ENCODE assay signal across 30 cellular contexts in genomic region chr12:78306236-78306635, GRCh38.
"Had no signal": no experiment of that assay in that cellular context is flagged by ENCODE, and none has a peak within 500 bp of the region (broad histone marks: within the 10 kb centered on the region; RNA-seq: fewer than 3 reads in every experiment).

No MANE protein-coding gene starts in this region.

- H3K4me1 ChIP-seq: adrenal gland, ascending aorta, body of pancreas, breast epithelium had no signal

- H3K27ac ChIP-seq: adrenal gland, ascending aorta, body of pancreas, brain microvascular endothelial cell, breast epithelium, cardiac muscle cell had no signal

- H3K36me3 ChIP-seq: adrenal gland, ascending aorta, brain microvascular endothelial cell, breast epithelium, cardiac muscle cell had no signal

- ATAC-seq: activated naive CD4-positive, alpha-beta T cell treated with anti-CD3 and anti-CD28 coated beads, Interleukin-2, amount 50 U/mL, for 72 hours; activated naive CD8-positive, alpha-beta T cell treated with anti-CD3 and anti-CD28 coated beads, Interleukin-2, amount 50 U/mL, for 24 hours; activated T-cell treated with anti-CD3 and anti-CD28 coated beads, Interleukin-2, amount 50 U/mL, for 4 hours; activated T-cell treated with anti-CD3 and anti-CD28 coated beads, Interleukin-2, amount 50 U/mL, for 72 hours; activated T-helper 17 cell treated with anti-CD3 and anti-CD28 coated beads, Interleukin-2, amount 50 U/mL, for 72 hours; body of pancreas had no signal

- H3K27me3 ChIP-seq: adrenal gland, ascending aorta, body of pancreas, brain microvascular endothelial cell, breast epithelium, cardiac muscle cell had no signal

- DNase-seq: activated effector memory CD4-positive, alpha-beta T cell treated with anti-CD3 and anti-CD28 coated beads, Interleukin-2, amount 50 U/mL, for 16 hours; activated effector memory CD4-positive, alpha-beta T cell treated with Interleukin-2 at 50 U/mL for 16 hours; activated gamma-delta T cell; activated gamma-delta T cell treated with Interleukin-2 at 50 U/mL for 16 hours; activated naive CD4-positive, alpha-beta T cell; activated naive CD4-positive, alpha-beta T cell treated with anti-CD3 and anti-CD28 coated beads for 36 hours; activated naive CD4-positive, alpha-beta T cell treated with anti-CD3 and anti-CD28 coated beads, Interleukin-2, amount 10 ng/mL, durations not matched to agents 7 days and 5 days; activated naive CD4-positive, alpha-beta T cell treated with anti-CD3 and anti-CD28 coated beads, Interleukin-2, amount 50 U/mL, for 16 hours; activated naive CD4-positive, alpha-beta T cell treated with Interleukin-2 at 50 U/mL for 16 hours; activated naive CD8-positive, alpha-beta T cell treated with anti-CD3 and anti-CD28 coated beads for 36 hours; activated naive CD8-positive, alpha-beta T cell treated with anti-CD3 and anti-CD28 coated beads, Interleukin-2, amount 10 ng/mL, durations not matched to agents 7 days and 5 days; activated naive CD8-positive, alpha-beta T cell treated with anti-CD3 and anti-CD28 coated beads, Interleukin-2, amount 50 U/mL, for 24 hours; activated T-cell treated with anti-CD3 and anti-CD28 coated beads, Interleukin-2, amount 50 U/mL, for 4 hours; activated T-cell treated with anti-CD3 and anti-CD28 coated beads, Interleukin-2, amount 50 U/mL, for 48 hours; activated T-cell treated with anti-CD3 and anti-CD28 coated beads, Interleukin-2, amount 50 U/mL, for 72 hours; adrenal gland; amniotic stem cell; amygdala; anterior cingulate cortex; aorta; body of pancreas; brain microvascular endothelial cell; caudate nucleus; central memory CD4-positive, alpha-beta T cell; cerebellar nuclear complex had no signal

- H3K4me3 ChIP-seq: adrenal gland, ascending aorta, body of pancreas, breast epithelium, cardiac muscle cell had no signal

- H3K9me3 ChIP-seq: ascending aorta, body of pancreas, breast epithelium had no signal
